1 cellular context compared by ENCODE assay signal in the genomic region with DNA sequence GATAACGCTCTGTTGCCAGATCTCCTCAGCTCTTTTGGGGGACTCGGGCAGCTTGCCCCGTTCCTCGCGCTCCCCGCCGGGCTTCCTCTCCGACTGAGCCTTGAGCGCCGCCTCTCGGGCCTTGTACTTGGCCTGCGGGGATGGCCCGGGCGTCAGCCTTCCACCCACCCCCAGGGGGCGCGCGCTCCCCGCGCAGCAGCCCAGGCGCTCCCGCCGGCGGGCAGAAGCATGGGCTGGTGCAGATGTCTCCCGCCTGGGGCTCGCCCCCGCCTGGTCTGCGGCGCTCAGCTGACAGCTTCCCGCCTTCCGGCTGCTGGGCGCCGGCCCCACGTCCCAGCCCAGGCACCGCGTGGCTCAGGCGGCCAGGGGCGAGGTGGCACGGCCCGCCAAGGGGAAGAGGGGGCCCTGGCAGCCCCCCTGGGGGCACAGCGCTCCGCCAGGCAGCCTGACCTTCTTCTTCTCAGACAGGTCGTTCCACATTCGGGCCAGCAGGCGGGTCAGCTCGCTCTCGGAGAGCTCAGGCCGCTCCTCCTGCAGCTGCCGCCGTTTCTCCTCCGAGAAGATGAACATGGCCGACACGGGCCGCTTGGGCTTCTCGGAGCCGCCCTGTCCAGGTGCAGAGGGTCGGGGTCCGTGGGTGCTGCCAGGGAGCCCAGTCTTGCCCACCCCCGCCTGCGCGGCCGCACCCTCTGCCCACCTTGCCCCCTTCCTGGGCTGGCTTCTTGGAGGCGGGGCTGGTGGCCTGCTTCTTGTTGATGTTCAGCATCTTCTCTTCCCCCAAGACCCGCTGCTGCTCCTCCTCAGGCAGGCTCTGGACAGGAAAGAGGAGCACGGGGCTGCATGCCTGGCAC.
A peak's percentile ranks its signal among the peaks of the same experiment; 100 is the strongest.
TF ChIP-seq lines count a peak whose summit lies in the region.

No MANE protein-coding gene starts in this region.

TF ChIP-seq in H1, 55 proteins besides CTCF, POLR2A, EP300 and RAD21:
- TF ChIP-seq SP2 (IDR thresholded peaks at IDR 0.05; ENCODE audit: low read length) (no peak), TBP (IDR thresholded peaks at IDR 0.05; ENCODE audit: low read depth, low read length) (peak; percentile 58), NANOG (IDR thresholded peaks at IDR 0.05; ENCODE audit: insufficient read depth, low read depth, low read length, poor library complexity, severe bottlenecking) (peak; percentile 78), ATF2 (IDR thresholded peaks at IDR 0.05; ENCODE audit: low read length) (no peak), EGR1 (IDR thresholded peaks at IDR 0.05; ENCODE audit: borderline replicate concordance, low read depth, low read length) (peak; percentile 88), NRF1 (IDR thresholded peaks at IDR 0.05; ENCODE audit: low read depth, low read length) (no peak), GTF2F1 (IDR thresholded peaks at IDR 0.05; ENCODE audit: borderline replicate concordance, low read depth, low read length) (0 out of 2 replicates have a peak, but pooled peaks have one; percentile 20), YY1 (IDR thresholded peaks at IDR 0.05; ENCODE audit: low read depth, low read length) (peak; percentile 38; the same call in 1 of the 2 replicates), GABPA (IDR thresholded peaks at IDR 0.05; ENCODE audit: borderline replicate concordance, insufficient read depth, low read length) (peak; percentile 83), TAF1 (IDR thresholded peaks at IDR 0.05; ENCODE audit: low read depth, low read length) (0 out of 2 replicates have a peak, but pooled peaks have one; percentile 33), MAX (IDR thresholded peaks at IDR 0.05) (peak; percentile 94), CTBP2 (IDR thresholded peaks at IDR 0.05; ENCODE audit: borderline replicate concordance, insufficient read depth, insufficient read length, low read length) (peak; percentile 66), BRCA1 (IDR thresholded peaks at IDR 0.05; ENCODE audit: low read depth, low read length) (0 out of 2 replicates have a peak, but pooled peaks have one; percentile 32), PHF8 (conservative IDR thresholded peaks at IDR 0.05; ENCODE audit: low read depth, low read length) (0 out of 2 replicates have a peak, but pooled peaks have one; percentile 25), TEAD4 (IDR thresholded peaks at IDR 0.05; ENCODE audit: low read depth, low read length) (0 out of 2 replicates have a peak, but pooled peaks have one; percentile 3), HDAC2 (IDR thresholded peaks at IDR 0.05; ENCODE audit: borderline replicate concordance in 1 of 2, low read depth in 2 of 2, low read length in 2 of 2) (peak; percentile 69 to 77; a peak in 2 of 4 replicates), ATF3 (IDR thresholded peaks at IDR 0.05; ENCODE audit: insufficient read depth, low read depth, low read length) (0 out of 2 replicates have a peak, but pooled peaks have one; percentile 29), POLR2AphosphoS5 (IDR thresholded peaks at IDR 0.05; ENCODE audit: low read depth, low read length) (no peak; the same call in 1 of the 2 replicates), JUND (IDR thresholded peaks at IDR 0.05; ENCODE audit: low read length) (peak; percentile 58; the same call in 1 of the 2 replicates), KDM1A (IDR thresholded peaks at IDR 0.05; ENCODE audit: borderline replicate concordance, low read length) (no peak), TAF7 (optimal IDR thresholded peaks at IDR 0.05; ENCODE audit: borderline replicate concordance, low read depth, low read length) (peak; percentile 74), BCL11A (IDR thresholded peaks at IDR 0.05; ENCODE audit: low read depth in 2 of 2, low read length in 2 of 2) (peak in 1 of 2 experiments; percentile 9), SP4 (IDR thresholded peaks at IDR 0.05; ENCODE audit: low read length) (peak; percentile 87), HDAC6 (IDR thresholded peaks at IDR 0.05; ENCODE audit: low read depth, low read length) (no peak), SIN3A (conservative IDR thresholded peaks at IDR 0.05 in 1 of 2, IDR thresholded peaks at IDR 0.05 in 1 of 2; ENCODE audit: low read depth in 1 of 2, low read length in 2 of 2) (peak; percentile 89 to 94; a peak in 3 of 4 replicates), TCF12 (IDR thresholded peaks at IDR 0.05; ENCODE audit: low read depth, low read length) (peak; percentile 81; the same call in 1 of the 2 replicates), ASH2L (IDR thresholded peaks at IDR 0.05; ENCODE audit: low read length) (peak; percentile 10), SP1 (IDR thresholded peaks at IDR 0.05; ENCODE audit: low read depth, low read length) (peak; percentile 55; the same call in 1 of the 2 replicates)
- TF ChIP-seq, protein P1, sequence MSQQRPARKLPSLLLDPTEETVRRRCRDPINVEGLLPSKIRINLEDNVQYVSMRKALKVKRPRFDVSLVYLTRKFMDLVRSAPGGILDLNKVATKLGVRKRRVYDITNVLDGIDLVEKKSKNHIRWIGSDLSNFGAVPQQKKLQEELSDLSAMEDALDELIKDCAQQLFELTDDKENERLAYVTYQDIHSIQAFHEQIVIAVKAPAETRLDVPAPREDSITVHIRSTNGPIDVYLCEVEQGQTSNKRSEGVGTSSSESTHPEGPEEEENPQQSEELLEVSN (IDR thresholded peaks at IDR 0.05): peak; percentile 97
- TF ChIP-seq, protein P2, sequence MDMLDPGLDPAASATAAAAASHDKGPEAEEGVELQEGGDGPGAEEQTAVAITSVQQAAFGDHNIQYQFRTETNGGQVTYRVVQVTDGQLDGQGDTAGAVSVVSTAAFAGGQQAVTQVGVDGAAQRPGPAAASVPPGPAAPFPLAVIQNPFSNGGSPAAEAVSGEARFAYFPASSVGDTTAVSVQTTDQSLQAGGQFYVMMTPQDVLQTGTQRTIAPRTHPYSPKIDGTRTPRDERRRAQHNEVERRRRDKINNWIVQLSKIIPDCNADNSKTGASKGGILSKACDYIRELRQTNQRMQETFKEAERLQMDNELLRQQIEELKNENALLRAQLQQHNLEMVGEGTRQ (IDR thresholded peaks at IDR 0.05; ENCODE audit: low read length): peak; percentile 48
